ENCODE assay signal across 8 cellular contexts in the genomic region with DNA sequence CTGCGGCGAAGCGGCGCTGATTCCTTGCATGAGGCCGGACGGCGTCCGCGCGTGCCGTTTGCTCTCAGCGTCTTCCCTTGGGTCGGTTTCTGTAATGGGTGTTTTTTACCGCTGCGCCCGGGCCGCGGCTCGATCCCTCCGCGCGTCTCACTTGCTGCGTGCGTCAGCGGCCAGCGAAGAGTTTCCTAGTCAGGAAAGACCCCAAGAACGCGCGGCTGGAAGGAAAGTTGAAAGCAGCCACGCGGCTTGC.
DNase-seq lines count a peak whose midpoint lies in the region; ATAC-seq and TF ChIP-seq lines count a peak whose summit lies in the region.

No MANE protein-coding gene starts in this region.

- CTCF ChIA-PET in mammary epithelial cell (lab: Charles Lee; ENCODE audit: low non-redundant PET), result interaction anchor here (0.7 kb wide), 1 partner anchor 94 kb away, joined by 5 read pairs; no protein-coding TSS in a partner anchor

- H3K9ac ChIP-seq in mammary epithelial cell (ENCODE audit: insufficient read depth, low read length), result peak overlapping the region; percentile 87

- peaks cover 72% of the 10 kb centered on the region for H3K79me2 ChIP-seq in mammary epithelial cell (ENCODE audit: insufficient read depth, low read length)

- peak overlapping the region; percentile 70 to 78 (median 74) for H3K4me3 ChIP-seq in mammary epithelial cell (replicated peaks in 1 of 3; ENCODE audit: insufficient read depth in 1 of 3, low read depth in 2 of 3, low read length in 3 of 3)

- H3K4me1 Mint-ChIP-seq in stimulated activated effector memory CD8-positive, alpha-beta T cell treated with anti-CD3 and anti-CD28 coated beads, Interleukin-12 subunit alpha, Interleukin-12 subunit beta, amount 100 ng/mL, for 72 hours, result peaks cover 14% of the 10 kb centered on the region

- peak; percentile 66 for DNase-seq in NK-92 treated with Interleukin-12 subunit alpha and Interleukin-12 subunit beta, amount 100 ng/mL, for 24 hours (lab: John Stamatoyannopoulos, UW)
- DNase-seq in NK-92 (lab: John Stamatoyannopoulos, UW; ENCODE audit: unreplicated experiment) (no peak), HT-29 (ENCODE audit: low spot score) (peak; percentile 53), T-helper 2 cell (peak in 4 of 5 experiments; percentile 25 to 78 (median 46)), mammary epithelial cell (peak; percentile 78), left lobe of liver (ENCODE audit: low spot score) (peak; percentile 64), hypothalamus (lab: John Stamatoyannopoulos, UW) (no peak)
- no peak for DNase-seq in stimulated activated effector memory CD8-positive, alpha-beta T cell treated with anti-CD3 and anti-CD28 coated beads, Interleukin-12 subunit alpha, Interleukin-12 subunit beta, amount 100 ng/mL, for 72 hours (ENCODE audit: low spot score in 2 of 2)

- peak overlapping the region; percentile 97 for H3K27ac ChIP-seq in mammary epithelial cell (ENCODE audit: insufficient read depth, low read depth, low read length)

- no peaks in the 10 kb centered on the region for H3K9me3 ChIP-seq in mammary epithelial cell (replicated peaks; ENCODE audit: insufficient read depth, low read length)

- no peak overlapping the region for H2AFZ ChIP-seq in mammary epithelial cell (ENCODE audit: low read depth, low read length)

- WGBS in mammary epithelial cell (ENCODE audit: low coverage, missing lambda C conversion rate), result 0% methylated on average over 20 of the region's 31 CpGs

- H4K20me1 ChIP-seq in mammary epithelial cell (ENCODE audit: insufficient read depth, low read length), result peaks cover 3% of the 10 kb centered on the region

- in situ Hi-C loops in mammary epithelial cell (cut with MboI; ENCODE audit: low sequenced_read_pairs in 2 of 2), result loop anchor here in 1 of 2 donors (5.0 to 25.0 kb wide), 5 partner anchors 308 to 1148 kb away; no protein-coding TSS in a partner anchor

- H3K27ac Mint-ChIP-seq in stimulated activated effector memory CD8-positive, alpha-beta T cell treated with anti-CD3 and anti-CD28 coated beads, Interleukin-12 subunit alpha, Interleukin-12 subunit beta, amount 100 ng/mL, for 72 hours, result peak overlapping the region; percentile 94

- H3K4me1 ChIP-seq in mammary epithelial cell (ENCODE audit: insufficient read depth, low read length), result peaks cover 19% of the 10 kb centered on the region

- H3K36me3 ChIP-seq in mammary epithelial cell (ENCODE audit: insufficient read depth, low read length), result peaks cover 3% of the 10 kb centered on the region

- TF ChIP-seq CTCF in mammary epithelial cell (conservative IDR thresholded peaks at IDR 0.05 in 1 of 2, IDR thresholded peaks at IDR 0.05 in 1 of 2; ENCODE audit: extremely low read depth in 1 of 2, insufficient read depth in 1 of 2, low read depth in 1 of 2, low read length in 2 of 2), result no peak

- H3K36me3 Mint-ChIP-seq in stimulated activated effector memory CD8-positive, alpha-beta T cell treated with anti-CD3 and anti-CD28 coated beads, Interleukin-12 subunit alpha, Interleukin-12 subunit beta, amount 100 ng/mL, for 72 hours, result peaks cover 56% of the 10 kb centered on the region

- BruUV-seq in mammary epithelial cell (replicated peaks; lab: Mats Ljungman, UMichigan), result no TSS peak

- H3K4me3 Mint-ChIP-seq in stimulated activated effector memory CD8-positive, alpha-beta T cell treated with anti-CD3 and anti-CD28 coated beads, Interleukin-12 subunit alpha, Interleukin-12 subunit beta, amount 100 ng/mL, for 72 hours, result peak overlapping the region; percentile 95

- no peaks in the 10 kb centered on the region for H3K27me3 ChIP-seq in mammary epithelial cell (ENCODE audit: insufficient read depth, low read length)

- H3K4me2 ChIP-seq in mammary epithelial cell (ENCODE audit: insufficient read depth, low read depth, low read length), result peak overlapping the region; percentile 84

- no peaks in the 10 kb centered on the region for H3K9me3 Mint-ChIP-seq in stimulated activated effector memory CD8-positive, alpha-beta T cell treated with anti-CD3 and anti-CD28 coated beads, Interleukin-12 subunit alpha, Interleukin-12 subunit beta, amount 100 ng/mL, for 72 hours

- dilution Hi-C loops in mammary epithelial cell (cut with HindIII; ENCODE audit: low sequenced_read_pairs), result no loop called here

- no peak for ATAC-seq in left lobe of liver
- peak; percentile 1 for ATAC-seq in stimulated activated effector memory CD8-positive, alpha-beta T cell treated with anti-CD3 and anti-CD28 coated beads, Interleukin-12 subunit alpha, Interleukin-12 subunit beta, amount 100 ng/mL, for 72 hours

- intact Hi-C loops in mammary epithelial cell (cut with micrococcal nuclease), result loop anchor here (1.0 to 5.0 kb wide), 2 partner anchors 367 to 618 kb away; no protein-coding TSS in a partner anchor

Comparison
In these comparisons a context has a peak if more than half of its experiments do, and no peak if none do; other contexts are left out.
1. DNase-seq: peak in NK-92 treated with Interleukin-12 subunit alpha and Interleukin-12 subunit beta, amount 100 ng/mL, for 24 hours (single experiment), HT-29 (single experiment), T-helper 2 cell (4 of 5), mammary epithelial cell (single experiment) and left lobe of liver (single experiment); none in NK-92 (single experiment), stimulated activated effector memory CD8-positive, alpha-beta T cell treated with anti-CD3 and anti-CD28 coated beads, Interleukin-12 subunit alpha, Interleukin-12 subunit beta, amount 100 ng/mL, for 72 hours (0 of 2) and hypothalamus (0 of 51).